17 cellular contexts compared by ENCODE assay signal in the genomic region with DNA sequence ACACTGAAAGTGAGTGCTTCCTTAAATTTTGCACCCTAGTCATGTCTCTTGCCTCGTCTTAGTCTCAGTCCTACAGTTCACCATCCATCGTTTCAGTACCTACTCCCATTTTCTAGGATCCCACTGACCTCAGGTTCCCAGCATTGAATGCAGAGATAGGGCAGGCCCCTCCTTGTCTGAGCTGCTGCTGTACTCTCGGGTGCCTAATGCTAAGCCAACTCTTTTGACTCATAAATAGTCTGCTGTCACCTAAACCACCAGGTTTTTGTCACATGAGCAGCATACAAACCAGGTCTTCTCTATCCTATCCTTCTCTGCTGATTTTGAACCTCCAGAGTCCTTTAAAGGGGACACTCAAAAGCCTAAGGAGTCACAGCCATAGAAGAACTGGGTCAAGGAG. TPM values are rescaled to one million over a fixed set of nuclear protein-coding genes. Genes with fewer than 3 reads are reported as not detected.
DNase-seq lines count a peak whose midpoint lies in the region; ATAC-seq, FAIRE-seq and TF ChIP-seq lines count a peak whose summit lies in the region.
"Had no signal": no experiment of that assay in that cellular context is flagged by ENCODE, and none has a peak within 500 bp of the region (broad histone marks: within the 10 kb centered on the region; RNA-seq: fewer than 3 reads in every experiment).

No MANE protein-coding gene starts in this region.

- peaks cover 11% of the 10 kb centered on the region; the same call in 1 of the 2 replicates for H4K20me1 ChIP-seq in GM12878 (ENCODE audit: control insufficient read depth, insufficient read depth)

- no peak for TF ChIP-seq EP300 in GM12878 (IDR thresholded peaks at IDR 0.05; ENCODE audit: borderline replicate concordance in 1 of 2, control insufficient read depth in 1 of 2, low read depth in 2 of 2, low read length in 2 of 2)

- H3K27ac Mint-ChIP-seq in T-helper 1 cell treated with Interleukin-12 subunit alpha and Interleukin-12 subunit beta and Interleukin-4 antibody, amounts not matched to agents 30 μg/mL and 1 μg/mL, for 36 hours, result peak overlapping the region; percentile 93
- H3K27ac Mint-ChIP-seq in stimulated activated naive B cell treated with anti-CD40 and anti-IgM and Interleukin-4, amounts not matched to agents 10 μg/mL and 1 μg/mL and 100 μg/mL, for 72 hours, result peak overlapping the region; percentile 87
- H3K27ac Mint-ChIP-seq: GM23338, nephron progenitor cell had no signal

- RAD21 ChIA-PET in GM12878 (lab: Charles Lee; ENCODE audit: unreplicated experiment), result interaction anchor here (7.1 kb wide), 1 partner anchor 21 kb away, joined by 107 read pairs; a partner anchor contains a TSS

- no peaks in the 10 kb centered on the region for H3K27me3 ChIP-seq in GM12878 (replicated peaks in 1 of 2; ENCODE audit: control insufficient read depth in 2 of 2, insufficient read depth in 2 of 2, low read length in 1 of 2)

- intact Hi-C loops in GM12878 (cut with micrococcal nuclease; ENCODE audit: unreplicated experiment), result no loop called here

- ATAC-seq in GM12878 (no peak), GM21576 (IDR thresholded peaks at IDR 0.05; ENCODE audit: unreplicated experiment) (no peak)
- ATAC-seq in stimulated activated naive B cell treated with anti-CD40 and anti-IgM and Interleukin-4, amounts not matched to agents 10 μg/mL and 1 μg/mL and 100 μg/mL, for 72 hours (replicated peaks), result no peak
- ATAC-seq: GM23338 had no signal

- TF ChIP-seq POLR2A in GM12878 (IDR thresholded peaks at IDR 0.05; ENCODE audit: low read depth, low read length), result no peak

- H3K36me3 Mint-ChIP-seq in T-helper 1 cell treated with Interleukin-12 subunit alpha and Interleukin-12 subunit beta and Interleukin-4 antibody, amounts not matched to agents 30 μg/mL and 1 μg/mL, for 36 hours (ENCODE audit: low read depth), result peaks cover 47% of the 10 kb centered on the region
- peaks cover 47 to 57% of the 10 kb centered on the region in 2 donors for H3K36me3 Mint-ChIP-seq in stimulated activated naive B cell treated with anti-CD40 and anti-IgM and Interleukin-4, amounts not matched to agents 10 μg/mL and 1 μg/mL and 100 μg/mL, for 72 hours

- peak overlapping the region; percentile 71 for H3K4me2 ChIP-seq in GM12878 (ENCODE audit: control insufficient read depth, insufficient read depth)
- H3K4me2 ChIP-seq: GM23338 had no signal

- H3K9me3 Mint-ChIP-seq in T-helper 1 cell treated with Interleukin-12 subunit alpha and Interleukin-12 subunit beta and Interleukin-4 antibody, amounts not matched to agents 30 μg/mL and 1 μg/mL, for 36 hours, result no peaks in the 10 kb centered on the region
- no peaks in the 10 kb centered on the region for H3K9me3 Mint-ChIP-seq in stimulated activated naive B cell treated with anti-CD40 and anti-IgM and Interleukin-4, amounts not matched to agents 10 μg/mL and 1 μg/mL and 100 μg/mL, for 72 hours
- H3K9me3 Mint-ChIP-seq: GM23338, nephron progenitor cell had no signal

- peaks cover 20% of the 10 kb centered on the region for H3K4me1 ChIP-seq in GM12878 (ENCODE audit: control insufficient read depth, insufficient read depth, low read length)

- peak overlapping the region; percentile 59 for H3K27ac ChIP-seq in GM12878 (ENCODE audit: control insufficient read depth, insufficient read depth)

- POLR2A ChIA-PET in GM12878 (lab: Charles Lee), result interaction anchor here (2.3 to 6.8 kb wide), 2 partner anchors 21 to 45 kb away, joined by 7 to 139 read pairs; a partner anchor contains a TSS

- no peak overlapping the region for H2AFZ ChIP-seq in GM12878 (ENCODE audit: control insufficient read depth, low read depth, low read length)
- H2AFZ ChIP-seq: GM23338 had no signal

- 24% methylated on average over 3 of the region's 3 CpGs for WGBS in GM12878 (ENCODE audit: insufficient coverage, insufficient replicate concordance, low lambda C conversion rate, missing lambda C conversion rate)

- TF ChIP-seq CTCF in GM12878 (IDR thresholded peaks at IDR 0.05 in 2 of 3, conservative IDR thresholded peaks at IDR 0.05 in 1 of 3; ENCODE audit: control insufficient read depth in 2 of 3, extremely low read depth in 1 of 3, insufficient read depth in 1 of 3, low read depth in 3 of 3, low read length in 3 of 3), result no peak
- TF ChIP-seq CTCF in GM10266 (IDR thresholded peaks at IDR 0.05; ENCODE audit: control insufficient read depth, insufficient read depth, low read depth, missing control alignments), result no peak

- TF ChIP-seq RAD21 in GM12878 (IDR thresholded peaks at IDR 0.05; ENCODE audit: insufficient read depth, low read depth, low read length), result no peak

- peaks cover 0 to 9% of the 10 kb centered on the region in 2 experiments; a peak in 1 of 4 replicates for H3K36me3 ChIP-seq in GM12878 (ENCODE audit: control insufficient read depth in 2 of 2, insufficient read depth in 2 of 2, low read length in 1 of 2)

- peaks cover 54% of the 10 kb centered on the region for H3K4me1 Mint-ChIP-seq in T-helper 1 cell treated with Interleukin-12 subunit alpha and Interleukin-12 subunit beta and Interleukin-4 antibody, amounts not matched to agents 30 μg/mL and 1 μg/mL, for 36 hours (ENCODE audit: low read depth)
- peaks cover 39 to 83% of the 10 kb centered on the region in 2 donors for H3K4me1 Mint-ChIP-seq in stimulated activated naive B cell treated with anti-CD40 and anti-IgM and Interleukin-4, amounts not matched to agents 10 μg/mL and 1 μg/mL and 100 μg/mL, for 72 hours

- H3K9me3 ChIP-seq in GM12878 (replicated peaks; ENCODE audit: control insufficient read depth, insufficient read depth, low read length), result no peaks in the 10 kb centered on the region

- H3K4me3 Mint-ChIP-seq in T-helper 1 cell treated with Interleukin-12 subunit alpha and Interleukin-12 subunit beta and Interleukin-4 antibody, amounts not matched to agents 30 μg/mL and 1 μg/mL, for 36 hours, result peak overlapping the region; percentile 100
- H3K4me3 Mint-ChIP-seq in stimulated activated naive B cell treated with anti-CD40 and anti-IgM and Interleukin-4, amounts not matched to agents 10 μg/mL and 1 μg/mL and 100 μg/mL, for 72 hours, result peak overlapping the region; percentile 90 to 97
- H3K4me3 Mint-ChIP-seq: GM23338, nephron progenitor cell had no signal

- peak overlapping the region; percentile 74 for H3K4me3 ChIP-seq in GM12878
- H3K4me3 ChIP-seq: GM23338 had no signal

- SMC1A ChIA-PET in GM12878 (lab: Charles Lee; ENCODE audit: uncharacterized antibody, unreplicated experiment), result interaction anchor here (0.9 to 9.0 kb wide), 3 partner anchors 20 to 29 kb away, joined by 3 to 134 read pairs (median 110); a partner anchor contains a TSS

- CTCF ChIA-PET in GM12878 (lab: Yijun Ruan, JAX), result interaction anchor here (1.9 to 8.6 kb wide), 3 partner anchors 20 to 30 kb away, joined by 6 to 111 read pairs (median 84); a partner anchor contains a TSS

- BruUV-seq in GM12878 (replicated peaks; lab: Mats Ljungman, UMichigan), result no TSS peak

- peak; percentile 43 for DNase-seq in stimulated activated CD4-positive, alpha-beta T cell treated with anti-CD3 and anti-CD28 coated beads, Interleukin-4, amount 100 ng/mL, for 24 hours
- no peak for DNase-seq in stimulated activated CD4-positive, alpha-beta T cell treated with anti-CD3 and anti-CD28 coated beads, Interleukin-4, amount 100 ng/mL, for 4 hours
- DNase-seq in GM12878 (ENCODE audit: low read depth, low spot score) (no peak), SKM-1 (lab: John Stamatoyannopoulos, UW; ENCODE audit: unreplicated experiment) (no peak), GM10266 (ENCODE audit: extremely low spot score) (no peak)
- DNase-seq in stimulated activated naive B cell treated with anti-CD40 and anti-IgM and Interleukin-4, amounts not matched to agents 10 μg/mL and 1 μg/mL and 100 μg/mL, for 72 hours, result no peak
- DNase-seq: caudate nucleus, foreskin melanocyte, NCI-H82, nephron progenitor cell, T-helper 9 cell had no signal

- no peaks in the 10 kb centered on the region for H3K27me3 Mint-ChIP-seq in T-helper 1 cell treated with Interleukin-12 subunit alpha and Interleukin-12 subunit beta and Interleukin-4 antibody, amounts not matched to agents 30 μg/mL and 1 μg/mL, for 36 hours (ENCODE audit: low read depth)
- no peaks in the 10 kb centered on the region for H3K27me3 Mint-ChIP-seq in stimulated activated naive B cell treated with anti-CD40 and anti-IgM and Interleukin-4, amounts not matched to agents 10 μg/mL and 1 μg/mL and 100 μg/mL, for 72 hours

- in situ Hi-C loops in GM12878 (cut with MboI), result no loop called here

- peak overlapping the region; percentile 55; the same call in 1 of the 2 replicates for H3K9ac ChIP-seq in GM12878 (ENCODE audit: control insufficient read depth, insufficient read depth, low read length)

- no peak for FAIRE-seq in GM12878 (lab: Jason Lieb, UNC)
- FAIRE-seq: urothelium cell line had no signal

- peaks cover 64% of the 10 kb centered on the region for H3K79me2 ChIP-seq in GM12878 (ENCODE audit: control insufficient read depth, insufficient read depth, low read length)

RNA-seq across cellular contexts. Expression of a gene that starts 3.0 kb away (rescaled TPM):
- 49.9 and 52.0 TPM in 2 replicates for total RNA-seq in GM12878 (2013; cell fraction: nucleolus; rRNA removed)
- 64.8 and 72.0 TPM in 2 replicates for total RNA-seq in GM12878 (2014; rRNA removed)
- total RNA-seq in GM12878 (2014; rRNA removed; fragmentation: Illumina TruSeq; extraction: Trizol), result 78.5 and 78.9 TPM in 2 replicates
- total RNA-seq in GM12878 (2021), result 136 and 143 TPM in 2 replicates
- polyA plus RNA-seq in GM12878 (2011; ENCODE audit: low read depth), result 51.5 TPM
- 68.3 and 90.2 TPM in 2 replicates for polyA plus RNA-seq in GM12878 (2011; rRNA removed)
- 120 and 128 TPM in 2 replicates for polyA plus RNA-seq in GM12878 (2011; cell fraction: cytosol; rRNA removed)
- polyA plus RNA-seq in GM12878 (2011; cell fraction: nucleus; rRNA removed), result 83.8 and 88.7 TPM in 2 replicates
- polyA plus RNA-seq in GM12878 (2012), result 86.4 and 90.3 TPM in 2 replicates
- 74.3 and 94.1 TPM in 2 replicates for polyA plus RNA-seq in GM12878 (2014; fragmentation: Illumina TruSeq; extraction: Trizol)
- polyA plus RNA-seq in GM12878 (2014; fragmentation: Nextera tagmentation; extraction: Ambion mirVana), result 10 to 100 TPM; 12.9 to 20.9 TPM
- polyA plus RNA-seq in GM12878 (2014; rRNA removed), result 81.9 and 86.9 TPM in 2 replicates
- polyA plus RNA-seq in GM12878 (2016; fragmentation: Nextera tagmentation; extraction: Ambion mirVana), result 10 to 100 TPM; 64.1 to 74.0 TPM
- 65.2 and 132 TPM in 2 replicates for polyA minus RNA-seq in GM12878 (2011; rRNA and poly(A)+ RNA removed)
- polyA minus RNA-seq in GM12878 (2011; cell fraction: cytosol; rRNA and poly(A)+ RNA removed), result 46.4 and 49.8 TPM in 2 replicates
- polyA minus RNA-seq in GM12878 (2011; cell fraction: nucleus; rRNA and poly(A)+ RNA removed), result 23.0 and 35.9 TPM in 2 replicates
- total RNA-seq: GM23338, renal cortical epithelial cell had no signal

RNA-seq across cellular contexts. Expression of a gene that starts 20.9 kb away (rescaled TPM):
- total RNA-seq in GM12878 (2013; cell fraction: nucleolus; rRNA removed), result 32.1 and 38.7 TPM in 2 replicates
- total RNA-seq in GM12878 (2014; rRNA removed), result 90.2 and 92.1 TPM in 2 replicates
- 61.4 and 65.1 TPM in 2 replicates for total RNA-seq in GM12878 (2014; rRNA removed; fragmentation: Illumina TruSeq; extraction: Trizol)
- total RNA-seq in GM12878 (2021), result 60.3 and 65.8 TPM in 2 replicates
- 54.0 TPM for polyA plus RNA-seq in GM12878 (2011; ENCODE audit: low read depth)
- polyA plus RNA-seq in GM12878 (2011; rRNA removed), result 33.8 and 46.0 TPM in 2 replicates
- 55.7 and 71.7 TPM in 2 replicates for polyA plus RNA-seq in GM12878 (2011; cell fraction: cytosol; rRNA removed)
- 153 and 160 TPM in 2 replicates for polyA plus RNA-seq in GM12878 (2011; cell fraction: nucleus; rRNA removed)
- 42.5 and 67.5 TPM in 2 replicates for polyA plus RNA-seq in GM12878 (2012)
- 50.5 and 60.9 TPM in 2 replicates for polyA plus RNA-seq in GM12878 (2014; fragmentation: Illumina TruSeq; extraction: Trizol)
- polyA plus RNA-seq in GM12878 (2014; fragmentation: Nextera tagmentation; extraction: Ambion mirVana), result 10 to 100 TPM in 1 of 2 experiments, 1 to 10 TPM in 1; 9.4 to 26.3 TPM
- polyA plus RNA-seq in GM12878 (2014; rRNA removed), result 72.6 and 72.8 TPM in 2 replicates
- 10 to 100 TPM; 11.5 to 23.1 TPM for polyA plus RNA-seq in GM12878 (2016; fragmentation: Nextera tagmentation; extraction: Ambion mirVana)
- 149 and 171 TPM in 2 replicates for polyA minus RNA-seq in GM12878 (2011; rRNA and poly(A)+ RNA removed)
- 31.5 and 32.7 TPM in 2 replicates for polyA minus RNA-seq in GM12878 (2011; cell fraction: cytosol; rRNA and poly(A)+ RNA removed)
- polyA minus RNA-seq in GM12878 (2011; cell fraction: nucleus; rRNA and poly(A)+ RNA removed), result 24.2 and 34.1 TPM in 2 replicates

RNA-seq across cellular contexts. Expression of a gene that starts 22.7 kb away (rescaled TPM):
- not detected in 2 replicates for total RNA-seq in GM12878 (2013; cell fraction: nucleolus; rRNA removed)
- total RNA-seq in GM12878 (2014; rRNA removed), result 2.5 and 2.8 TPM in 2 replicates
- 3.1 and 3.3 TPM in 2 replicates for total RNA-seq in GM12878 (2014; rRNA removed; fragmentation: Illumina TruSeq; extraction: Trizol)
- total RNA-seq in GM12878 (2021), result 4.0 and 5.6 TPM in 2 replicates
- 3.0 TPM for polyA plus RNA-seq in GM12878 (2011; ENCODE audit: low read depth)
- polyA plus RNA-seq in GM12878 (2011; rRNA removed), result 7.5 and 8.7 TPM in 2 replicates
- 6.4 and 9.5 TPM in 2 replicates for polyA plus RNA-seq in GM12878 (2011; cell fraction: cytosol; rRNA removed)
- polyA plus RNA-seq in GM12878 (2011; cell fraction: nucleus; rRNA removed), result 5.1 and 6.9 TPM in 2 replicates
- polyA plus RNA-seq in GM12878 (2012), result 2.3 and 3.2 TPM in 2 replicates
- polyA plus RNA-seq in GM12878 (2014; fragmentation: Illumina TruSeq; extraction: Trizol), result 2.6 and 4.5 TPM in 2 replicates
- 1 to 10 TPM; 3.2 to 3.5 TPM for polyA plus RNA-seq in GM12878 (2014; fragmentation: Nextera tagmentation; extraction: Ambion mirVana)
- polyA plus RNA-seq in GM12878 (2014; rRNA removed), result 3.4 TPM in 2 replicates
- 1 to 10 TPM; 6.9 to 8.3 TPM for polyA plus RNA-seq in GM12878 (2016; fragmentation: Nextera tagmentation; extraction: Ambion mirVana)
- 14.3 and 18.7 TPM in 2 replicates for polyA minus RNA-seq in GM12878 (2011; rRNA and poly(A)+ RNA removed)
- 2.3 and 4.4 TPM in 2 replicates for polyA minus RNA-seq in GM12878 (2011; cell fraction: cytosol; rRNA and poly(A)+ RNA removed)
- 2.3 and 5.5 TPM in 2 replicates for polyA minus RNA-seq in GM12878 (2011; cell fraction: nucleus; rRNA and poly(A)+ RNA removed)
- total RNA-seq: GM23338, liver had no signal

RNA-seq across cellular contexts. Expression of a gene that starts 27.9 kb away (rescaled TPM):
- 26.3 and 40.4 TPM in 2 replicates for total RNA-seq in GM12878 (2013; cell fraction: nucleolus; rRNA removed)
- 72.2 and 72.7 TPM in 2 replicates for total RNA-seq in GM12878 (2014; rRNA removed)
- total RNA-seq in GM12878 (2014; rRNA removed; fragmentation: Illumina TruSeq; extraction: Trizol), result 37.6 and 38.4 TPM in 2 replicates
- total RNA-seq in GM12878 (2021), result 43.2 and 49.0 TPM in 2 replicates
- 21.8 TPM for polyA plus RNA-seq in GM12878 (2011; ENCODE audit: low read depth)
- polyA plus RNA-seq in GM12878 (2011; rRNA removed), result 65.8 and 82.6 TPM in 2 replicates
- polyA plus RNA-seq in GM12878 (2011; cell fraction: cytosol; rRNA removed), result 125 and 132 TPM in 2 replicates
- 76.3 and 99.1 TPM in 2 replicates for polyA plus RNA-seq in GM12878 (2011; cell fraction: nucleus; rRNA removed)
- 64.2 and 75.4 TPM in 2 replicates for polyA plus RNA-seq in GM12878 (2012)
- 14.5 and 33.3 TPM in 2 replicates for polyA plus RNA-seq in GM12878 (2014; fragmentation: Illumina TruSeq; extraction: Trizol)
- polyA plus RNA-seq in GM12878 (2014; fragmentation: Nextera tagmentation; extraction: Ambion mirVana), result 100 to 1,000 TPM; 102 to 145 TPM
- 96.1 and 99.1 TPM in 2 replicates for polyA plus RNA-seq in GM12878 (2014; rRNA removed)
- 100 to 1,000 TPM; 100 to 118 TPM for polyA plus RNA-seq in GM12878 (2016; fragmentation: Nextera tagmentation; extraction: Ambion mirVana)
- 6.6 and 20.1 TPM in 2 replicates for polyA minus RNA-seq in GM12878 (2011; rRNA and poly(A)+ RNA removed)
- polyA minus RNA-seq in GM12878 (2011; cell fraction: cytosol; rRNA and poly(A)+ RNA removed), result 6.7 and 9.0 TPM in 2 replicates
- 13.1 and 18.8 TPM in 2 replicates for polyA minus RNA-seq in GM12878 (2011; cell fraction: nucleus; rRNA and poly(A)+ RNA removed)

RNA-seq across cellular contexts. Expression of a gene that starts 31.5 kb away (rescaled TPM):
- total RNA-seq in GM12878 (2013; cell fraction: nucleolus; rRNA removed), result 1.7 and 2.1 TPM in 2 replicates
- 2.2 and 2.5 TPM in 2 replicates for total RNA-seq in GM12878 (2014; rRNA removed)
- 1.2 and 2.1 TPM in 2 replicates for total RNA-seq in GM12878 (2014; rRNA removed; fragmentation: Illumina TruSeq; extraction: Trizol)
- 2.7 and 3.3 TPM in 2 replicates for total RNA-seq in GM12878 (2021)
- polyA plus RNA-seq in GM12878 (2011; ENCODE audit: low read depth), result 4.2 TPM
- polyA plus RNA-seq in GM12878 (2011; rRNA removed), result 3.4 and 3.9 TPM in 2 replicates
- 2.9 and 3.5 TPM in 2 replicates for polyA plus RNA-seq in GM12878 (2011; cell fraction: cytosol; rRNA removed)
- 4.5 and 4.8 TPM in 2 replicates for polyA plus RNA-seq in GM12878 (2011; cell fraction: nucleus; rRNA removed)
- polyA plus RNA-seq in GM12878 (2012), result 2.2 and 2.3 TPM in 2 replicates
- 0.52 and 1.3 TPM in 2 replicates for polyA plus RNA-seq in GM12878 (2014; fragmentation: Illumina TruSeq; extraction: Trizol)
- 1 to 10 TPM in 1 of 2 experiments, under 1 TPM in 1; 0.66 to 1.3 TPM for polyA plus RNA-seq in GM12878 (2014; fragmentation: Nextera tagmentation; extraction: Ambion mirVana)
- polyA plus RNA-seq in GM12878 (2014; rRNA removed), result 2.8 and 3.8 TPM in 2 replicates
- 1 to 10 TPM; 3.1 to 4.9 TPM for polyA plus RNA-seq in GM12878 (2016; fragmentation: Nextera tagmentation; extraction: Ambion mirVana)
- 0.82 and 1.2 TPM in 2 replicates for polyA minus RNA-seq in GM12878 (2011; rRNA and poly(A)+ RNA removed)
- polyA minus RNA-seq in GM12878 (2011; cell fraction: cytosol; rRNA and poly(A)+ RNA removed), result not detected in 2 replicates
- 1.1 and 1.5 TPM in 2 replicates for polyA minus RNA-seq in GM12878 (2011; cell fraction: nucleus; rRNA and poly(A)+ RNA removed)
